31 cellular contexts compared by ENCODE assay signal in genomic region chr20:51654060-51654459, GRCh38.
"Had no signal": no experiment of that assay in that cellular context is flagged by ENCODE, and none has a peak within 500 bp of the region (broad histone marks: within the 10 kb centered on the region; RNA-seq: fewer than 3 reads in every experiment).

No MANE protein-coding gene starts in this region.

- H3K4me3 Mint-ChIP-seq: activated CD4-positive, alpha-beta T cell treated with anti-CD3 and anti-CD28 coated beads for 36 hours; activated CD4-positive, alpha-beta T cell treated with anti-CD3 and anti-CD28 coated beads, Interleukin-2, amount 10 ng/mL, durations not matched to agents 7 days and 5 days; activated CD8-positive, alpha-beta T cell treated with anti-CD3 and anti-CD28 coated beads, Interleukin-2, amount 10 ng/mL, durations not matched to agents 7 days and 5 days; activated naive CD4-positive, alpha-beta T cell treated with anti-CD3 and anti-CD28 coated beads, Interleukin-2, amount 50 U/mL, for 24 hours; activated naive CD8-positive, alpha-beta T cell treated with anti-CD3 and anti-CD28 coated beads, Interleukin-2, amount 10 ng/mL, durations not matched to agents 7 days and 5 days; activated T-cell treated with anti-CD3 and anti-CD28 coated beads, Interleukin-2, amount 50 U/mL, for 24 hours; central memory CD8-positive, alpha-beta T cell; WTC11 had no signal

- H3K4me1 Mint-ChIP-seq: activated CD4-positive, alpha-beta T cell treated with anti-CD3 and anti-CD28 coated beads for 36 hours; activated naive CD4-positive, alpha-beta T cell treated with anti-CD3 and anti-CD28 coated beads, Interleukin-2, amount 50 U/mL, for 24 hours; activated naive CD8-positive, alpha-beta T cell treated with anti-CD3 and anti-CD28 coated beads, Interleukin-2, amount 10 ng/mL, durations not matched to agents 7 days and 5 days; central memory CD8-positive, alpha-beta T cell had no signal

- H3K4me2 ChIP-seq: KMS-11 had no signal

- H3K9ac ChIP-seq: KMS-11 had no signal

- H3K27me3 ChIP-seq: ascending aorta, cardiac muscle cell, Peyer's patch had no signal

- H3K36me3 Mint-ChIP-seq: activated naive CD4-positive, alpha-beta T cell treated with anti-CD3 and anti-CD28 coated beads, Interleukin-2, amount 50 U/mL, for 24 hours; activated naive CD8-positive, alpha-beta T cell treated with anti-CD3 and anti-CD28 coated beads, Interleukin-2, amount 10 ng/mL, durations not matched to agents 7 days and 5 days; WTC11 had no signal

- H3K27me3 Mint-ChIP-seq: activated CD4-positive, alpha-beta T cell treated with anti-CD3 and anti-CD28 coated beads for 36 hours; activated naive CD4-positive, alpha-beta T cell treated with anti-CD3 and anti-CD28 coated beads, Interleukin-2, amount 50 U/mL, for 24 hours; central memory CD8-positive, alpha-beta T cell had no signal

- H3K9me3 ChIP-seq: ascending aorta, Peyer's patch had no signal

- H3K27ac Mint-ChIP-seq: activated CD4-positive, alpha-beta T cell treated with anti-CD3 and anti-CD28 coated beads for 36 hours; activated CD4-positive, alpha-beta T cell treated with anti-CD3 and anti-CD28 coated beads, Interleukin-2, amount 10 ng/mL, durations not matched to agents 7 days and 5 days; activated CD8-positive, alpha-beta T cell treated with anti-CD3 and anti-CD28 coated beads, Interleukin-2, amount 10 ng/mL, durations not matched to agents 7 days and 5 days; activated naive CD4-positive, alpha-beta T cell treated with anti-CD3 and anti-CD28 coated beads, Interleukin-2, amount 50 U/mL, for 24 hours; activated naive CD8-positive, alpha-beta T cell treated with anti-CD3 and anti-CD28 coated beads, Interleukin-2, amount 10 ng/mL, durations not matched to agents 7 days and 5 days; activated T-cell treated with anti-CD3 and anti-CD28 coated beads, Interleukin-2, amount 50 U/mL, for 24 hours; activated T-helper 2 cell treated with anti-CD3 and anti-CD28 coated beads, Interferon-gamma antibody, Interleukin-2, Interleukin-4, amounts not matched to agents 10 μg/mL and 5 μg/mL and 100 μg/mL, durations not matched to agents 14 hours and 24 hours and 36 hours; WTC11 had no signal

- H3K27ac ChIP-seq: ascending aorta, cardiac muscle cell, KMS-11, Peyer's patch had no signal

- H3K4me1 ChIP-seq: ascending aorta had no signal

- H3K4me3 ChIP-seq: ascending aorta, cardiac muscle cell, Peyer's patch had no signal

- DNase-seq: activated CD4-positive, alpha-beta T cell treated with anti-CD3 and anti-CD28 coated beads for 36 hours; activated CD4-positive, alpha-beta T cell treated with anti-CD3 and anti-CD28 coated beads, Interleukin-2, amount 10 ng/mL, durations not matched to agents 7 days and 5 days; activated CD4-positive, alpha-beta T cell treated with anti-CD3 and anti-CD28 coated beads, Interleukin-2, amount 50 U/mL, for 48 hours; activated CD8-positive, alpha-beta T cell treated with anti-CD3 and anti-CD28 coated beads, Interleukin-2, amount 10 ng/mL, durations not matched to agents 7 days and 5 days; activated gamma-delta T cell; activated naive CD4-positive, alpha-beta T cell treated with Interleukin-2 at 50 U/mL for 16 hours; activated naive CD8-positive, alpha-beta T cell treated with anti-CD3 and anti-CD28 coated beads, Interleukin-2, amount 10 ng/mL, durations not matched to agents 7 days and 5 days; activated T-cell treated with anti-CD3 and anti-CD28 coated beads, Interleukin-2, amount 50 U/mL, for 24 hours; amygdala; NCI-H1105; NCI-H1417 treated with DMSO at 0.1 percent for 48 hours; NCI-H1694; NCI-H1930; NCI-H345; NCI-H524 treated with DMSO at 0.1 percent for 48 hours; NCI-H748 treated with DMSO at 0.1 percent for 48 hours; NK-92 treated with Interleukin-12 subunit alpha and Interleukin-12 subunit beta, amount 100 ng/mL, for 24 hours; PC-3; Peyer's patch; RPMI8226; SHP77 treated with DMSO at 0.1 percent for 48 hours; SW 1271; T1000 had no signal

- ATAC-seq: activated CD4-positive, alpha-beta T cell treated with anti-CD3 and anti-CD28 coated beads for 36 hours; activated CD4-positive, CD25-positive, alpha-beta regulatory T cell treated with anti-CD3 and anti-CD28 coated beads, Interleukin-2, amount 50 U/mL, for 24 hours; activated CD8-positive, alpha-beta T cell treated with anti-CD3 and anti-CD28 coated beads, Interleukin-2, amount 10 ng/mL, durations not matched to agents 7 days and 5 days; PC-3; WTC11 had no signal

- H3K9me3 Mint-ChIP-seq: activated CD4-positive, alpha-beta T cell treated with anti-CD3 and anti-CD28 coated beads, Interleukin-2, amount 10 ng/mL, durations not matched to agents 7 days and 5 days; activated naive CD4-positive, alpha-beta T cell treated with anti-CD3 and anti-CD28 coated beads, Interleukin-2, amount 50 U/mL, for 24 hours; activated naive CD8-positive, alpha-beta T cell treated with anti-CD3 and anti-CD28 coated beads, Interleukin-2, amount 10 ng/mL, durations not matched to agents 7 days and 5 days; activated T-cell treated with anti-CD3 and anti-CD28 coated beads, Interleukin-2, amount 50 U/mL, for 24 hours; activated T-helper 2 cell treated with anti-CD3 and anti-CD28 coated beads, Interferon-gamma antibody, Interleukin-2, Interleukin-4, amounts not matched to agents 10 μg/mL and 5 μg/mL and 100 μg/mL, durations not matched to agents 14 hours and 24 hours and 36 hours; central memory CD8-positive, alpha-beta T cell; WTC11 had no signal
